Comparison of ENCODE assay signal across 22 cellular contexts in genomic region chr9:19117039-19117716, GRCh38. TPM values are rescaled to one million over a fixed set of nuclear protein-coding genes. Genes with fewer than 3 reads are reported as not detected.
DNase-seq lines count a peak whose midpoint lies in the region; ATAC-seq, FAIRE-seq and TF ChIP-seq lines count a peak whose summit lies in the region.
"Had no signal": no experiment of that assay in that cellular context is flagged by ENCODE, and none has a peak within 500 bp of the region (broad histone marks: within the 10 kb centered on the region; RNA-seq: fewer than 3 reads in every experiment).

No MANE protein-coding gene starts in this region.

- peaks cover 65% of the 10 kb centered on the region; the same call in 1 of the 2 replicates for H3K36me3 ChIP-seq in GM23248 (ENCODE audit: low read depth)
- H3K36me3 ChIP-seq in bronchial epithelial cell (ENCODE audit: control insufficient read depth, insufficient read depth, low read length), result no peaks in the 10 kb centered on the region
- no peaks in the 10 kb centered on the region for H3K36me3 ChIP-seq in ovary

- H3K9me2 ChIP-seq in GM23248 (ENCODE audit: insufficient read depth), result no peaks in the 10 kb centered on the region

- POLR2A ChIA-PET in activated CD4-positive, alpha-beta T cell treated with anti-CD3 and anti-CD28 coated beads, Interleukin-2, amount 10 ng/mL, durations not matched to agents 7 days and 5 days (lab: Charles Lee), result no interaction called here

- H3K9me3 ChIP-seq in GM23248 (ENCODE audit: low read depth) (no peaks in the 10 kb centered on the region), ovary (no peaks in the 10 kb centered on the region)
- H3K9me3 ChIP-seq: colonic mucosa, thoracic aorta had no signal

- in situ Hi-C loops in GM23248 (cut with MboI), result no loop called here

- H3K4me3 ChIP-seq in GM23248 (no peak overlapping the region), bronchial epithelial cell (ENCODE audit: low read depth, low read length) (no peak overlapping the region), ovary (no peak overlapping the region)
- H3K4me3 ChIP-seq: colonic mucosa, lung, PC-9, SK-N-MC, smooth muscle cell, thoracic aorta had no signal

- H3K9me3 Mint-ChIP-seq in activated CD4-positive, alpha-beta T cell treated with anti-CD3 and anti-CD28 coated beads, Interleukin-2, amount 10 ng/mL, durations not matched to agents 7 days and 5 days, result no peaks in the 10 kb centered on the region
- no peaks in the 10 kb centered on the region for H3K9me3 Mint-ChIP-seq in mesothelial cell of epicardium
- H3K9me3 Mint-ChIP-seq: activated naive CD4-positive, alpha-beta T cell treated with anti-CD3 and anti-CD28 coated beads for 36 hours; naive B cell had no signal

- TF ChIP-seq EP300 in ovary (IDR thresholded peaks at IDR 0.05), result no peak

- H3F3A ChIP-seq in GM23248 (ENCODE audit: insufficient read depth), result peaks cover 81% of the 10 kb centered on the region

- H3K9ac ChIP-seq in GM23248, result peak overlapping the region; percentile 6; the same call in 1 of the 2 replicates

- 93 to 95% methylated on average over 5 of the region's 5 CpGs for WGBS in GM23248 (ENCODE audit: low coverage in 1 of 2, low lambda C conversion rate in 2 of 2, missing lambda C conversion rate in 2 of 2), 2 experiments
- WGBS in ovary, 3 donors, result 92 to 95% (median 95%) methylated on average over 5 of the region's 5 CpGs

- H3K4me1 ChIP-seq in GM23248 (ENCODE audit: insufficient read depth) (peaks cover 63% of the 10 kb centered on the region), ovary (ENCODE audit: insufficient read depth) (no peaks in the 10 kb centered on the region)
- H3K4me1 ChIP-seq: colonic mucosa had no signal

- peaks cover 18% of the 10 kb centered on the region; the same call in 1 of the 2 replicates for H3K79me2 ChIP-seq in GM23248 (ENCODE audit: insufficient read depth)

- H3K27ac ChIP-seq in GM23248 (peak overlapping the region; percentile 55), ovary (no peak overlapping the region)
- H3K27ac ChIP-seq: 22Rv1, colonic mucosa, PC-9, SK-N-MC, thoracic aorta had no signal

- no peak for TF ChIP-seq POLR2A in GM12891 (IDR thresholded peaks at IDR 0.05; ENCODE audit: low read depth, low read length)
- no peak for TF ChIP-seq POLR2A in ovary (IDR thresholded peaks at IDR 0.05)

- no peak overlapping the region for H3K4me3 Mint-ChIP-seq in activated CD4-positive, alpha-beta T cell treated with anti-CD3 and anti-CD28 coated beads, Interleukin-2, amount 10 ng/mL, durations not matched to agents 7 days and 5 days
- no peak overlapping the region for H3K4me3 Mint-ChIP-seq in mesothelial cell of epicardium
- H3K4me3 Mint-ChIP-seq: activated naive CD4-positive, alpha-beta T cell treated with anti-CD3 and anti-CD28 coated beads for 36 hours had no signal

- H3K36me3 Mint-ChIP-seq in activated CD4-positive, alpha-beta T cell treated with anti-CD3 and anti-CD28 coated beads, Interleukin-2, amount 10 ng/mL, durations not matched to agents 7 days and 5 days (ENCODE audit: low read depth), result peaks cover 66% of the 10 kb centered on the region
- H3K36me3 Mint-ChIP-seq in mesothelial cell of epicardium, result peaks cover 62% of the 10 kb centered on the region

- intact Hi-C loops in ovary (cut with DNase I), result no loop called here

- no peaks in the 10 kb centered on the region for H4K20me1 ChIP-seq in GM23248 (ENCODE audit: insufficient read depth)

- no peak overlapping the region for H2AFZ ChIP-seq in GM23248
- H2AFZ ChIP-seq: PC-9 had no signal

- FAIRE-seq in bronchial epithelial cell (lab: Jason Lieb, UNC) (no peak), GM12891 (lab: Jason Lieb, UNC) (no peak)
- FAIRE-seq: frontal cortex, GM12892, HTR-8/SVneo had no signal

- peaks cover 7% of the 10 kb centered on the region for H3K4me1 Mint-ChIP-seq in activated CD4-positive, alpha-beta T cell treated with anti-CD3 and anti-CD28 coated beads, Interleukin-2, amount 10 ng/mL, durations not matched to agents 7 days and 5 days
- H3K4me1 Mint-ChIP-seq in mesothelial cell of epicardium, result no peaks in the 10 kb centered on the region
- H3K4me1 Mint-ChIP-seq: naive B cell had no signal

- H3K27me3 ChIP-seq in GM23248 (replicated peaks; ENCODE audit: insufficient read depth), result no peaks in the 10 kb centered on the region
- no peaks in the 10 kb centered on the region for H3K27me3 ChIP-seq in bronchial epithelial cell (ENCODE audit: control insufficient read depth, insufficient read depth, low read length)
- no peaks in the 10 kb centered on the region for H3K27me3 ChIP-seq in ovary
- H3K27me3 ChIP-seq: colonic mucosa had no signal

- H3K4me2 ChIP-seq in GM23248 (ENCODE audit: unreplicated experiment), result peak overlapping the region; percentile 60
- H3K4me2 ChIP-seq: PC-9, smooth muscle cell had no signal

- no peaks in the 10 kb centered on the region for H3K27me3 Mint-ChIP-seq in activated CD4-positive, alpha-beta T cell treated with anti-CD3 and anti-CD28 coated beads, Interleukin-2, amount 10 ng/mL, durations not matched to agents 7 days and 5 days
- no peaks in the 10 kb centered on the region for H3K27me3 Mint-ChIP-seq in mesothelial cell of epicardium (ENCODE audit: low read depth)
- H3K27me3 Mint-ChIP-seq: naive B cell had no signal

- CTCF ChIA-PET in activated CD4-positive, alpha-beta T cell treated with anti-CD3 and anti-CD28 coated beads, Interleukin-2, amount 10 ng/mL, durations not matched to agents 7 days and 5 days (lab: Charles Lee), result interaction anchor here (0.8 to 1.3 kb wide), 2 partner anchors 38 to 57 kb away, joined by 4 read pairs; no protein-coding TSS in a partner anchor

- TF ChIP-seq CTCF in bronchial epithelial cell (IDR thresholded peaks at IDR 0.05; ENCODE audit: insufficient read depth, low read length, severe bottlenecking), result no peak
- no peak for TF ChIP-seq CTCF in mesothelial cell of epicardium (IDR thresholded peaks at IDR 0.05; ENCODE audit: unreplicated experiment)
- TF ChIP-seq CTCF in ovary (IDR thresholded peaks at IDR 0.05), result no peak

- ATAC-seq in HG03442 (IDR thresholded peaks at IDR 0.05; ENCODE audit: unreplicated experiment), result no peak
- ATAC-seq: activated CD4-positive, CD25-positive, alpha-beta regulatory T cell treated with anti-CD3 and anti-CD28 coated beads, Interleukin-2, amount 50 U/mL, for 24 hours had no signal

- peak overlapping the region; percentile 6 for H3K27ac Mint-ChIP-seq in activated CD4-positive, alpha-beta T cell treated with anti-CD3 and anti-CD28 coated beads, Interleukin-2, amount 10 ng/mL, durations not matched to agents 7 days and 5 days
- H3K27ac Mint-ChIP-seq in mesothelial cell of epicardium, result peak overlapping the region; percentile 59
- H3K27ac Mint-ChIP-seq: activated naive CD4-positive, alpha-beta T cell treated with anti-CD3 and anti-CD28 coated beads for 36 hours had no signal

- no peak for DNase-seq in activated CD4-positive, alpha-beta T cell treated with anti-CD3 and anti-CD28 coated beads, Interleukin-2, amount 10 ng/mL, durations not matched to agents 7 days and 5 days
- DNase-seq in activated CD4-positive, alpha-beta T cell treated with anti-CD3 and anti-CD28 coated beads for 4 hours, result no peak
- DNase-seq in GM23248 (peak; percentile 56), bronchial epithelial cell (ENCODE audit: low read depth) (peak; percentile 65), mesothelial cell of epicardium (ENCODE audit: low spot score in 2 of 2, unreplicated experiment in 2 of 2) (no peak), GM12891 (ENCODE audit: insufficient read length, low spot score) (no peak), ovary (no peak)
- DNase-seq: activated naive CD4-positive, alpha-beta T cell treated with anti-CD3 and anti-CD28 coated beads for 36 hours; colonic mucosa; naive B cell; NCI-H1417 treated with DMSO at 0.1 percent for 48 hours; PC-9 had no signal

TF ChIP-seq in GM12891, 5 proteins besides CTCF, POLR2A, EP300 and RAD21:
- TF ChIP-seq PAX5 (IDR thresholded peaks at IDR 0.05; ENCODE audit: insufficient read depth, low read length, severe bottlenecking), result no peak
- TF ChIP-seq TAF1 (IDR thresholded peaks at IDR 0.05; ENCODE audit: low read depth, low read length), result no peak
- no peak for TF ChIP-seq SPI1 (IDR thresholded peaks at IDR 0.05; ENCODE audit: low read depth, low read length)
- no peak for TF ChIP-seq POLR2AphosphoS5 (IDR thresholded peaks at IDR 0.05; ENCODE audit: low read depth, low read length)
- TF ChIP-seq POU2F2 (IDR thresholded peaks at IDR 0.05; ENCODE audit: low read depth, low read length), result no peak

RNA-seq across cellular contexts. Expression of gene PLIN2, which starts 10.1 kb away (rescaled TPM):
- 10 to 100 TPM; 55.4 to 60.4 TPM for total RNA-seq in activated CD4-positive, alpha-beta T cell treated with anti-CD3 and anti-CD28 coated beads, Interleukin-2, amount 10 ng/mL, durations not matched to agents 7 days and 5 days
- total RNA-seq in GM23248 (2014; rRNA removed; shearing (Covaris generic)), result 114 and 120 TPM in 2 replicates
- polyA plus RNA-seq in GM23248 (2016; fragmentation: Nextera tagmentation; extraction: Ambion mirVana), result 136 and 141 TPM in 2 replicates
- 167 and 209 TPM in 2 replicates for total RNA-seq in bronchial epithelial cell
- total RNA-seq in mesothelial cell of epicardium, result 95.1 to 99.4 TPM (median 96.9 TPM) in 3 replicates
- polyA plus RNA-seq in GM12891 (2012; ENCODE audit: low read depth, missing spikeins), result 49.5 TPM
- 100 to 1,000 TPM in 3 of 7 donors, 10 to 100 TPM in 4; 33.3 to 138 (median 77.4) TPM for total RNA-seq in ovary
- 100 to 1,000 TPM in 1 of 2 donors, 10 to 100 TPM in 1; 41.0 to 110 TPM for polyA plus RNA-seq in ovary

RNA-seq across cellular contexts. Expression of gene HAUS6, which starts 14.5 kb away (rescaled TPM):
- total RNA-seq in activated CD4-positive, alpha-beta T cell treated with anti-CD3 and anti-CD28 coated beads, Interleukin-2, amount 10 ng/mL, durations not matched to agents 7 days and 5 days, result 10 to 100 TPM; 25.0 to 26.2 TPM
- 9.4 and 12.5 TPM in 2 replicates for total RNA-seq in GM23248 (2014; rRNA removed; shearing (Covaris generic))
- polyA plus RNA-seq in GM23248 (2016; fragmentation: Nextera tagmentation; extraction: Ambion mirVana) (7.0 and 7.7 TPM in 2 replicates), ovary (1 to 10 TPM; 4.6 to 6.4 TPM)
- total RNA-seq in bronchial epithelial cell (11.1 and 12.9 TPM in 2 replicates), mesothelial cell of epicardium (14.9 to 16.1 TPM (median 15.6 TPM) in 3 replicates), ovary (10 to 100 TPM in 4 of 7 donors, 1 to 10 TPM in 3; 7.1 to 13.1 (median 10.7) TPM)
- 6.8 TPM for polyA plus RNA-seq in GM12891 (2012; ENCODE audit: low read depth, missing spikeins)

Comparison
In these comparisons a context has a peak if more than half of its experiments do, and no peak if none do; other contexts are left out.
1. DNase-seq: peak in GM23248 (single experiment) and bronchial epithelial cell (single experiment); none in activated CD4-positive, alpha-beta T cell treated with anti-CD3 and anti-CD28 coated beads, Interleukin-2, amount 10 ng/mL, durations not matched to agents 7 days and 5 days (single experiment), activated CD4-positive, alpha-beta T cell treated with anti-CD3 and anti-CD28 coated beads for 4 hours (0 of 2), mesothelial cell of epicardium (0 of 2), GM12891 (single experiment) and ovary (0 of 5).